8 cellular contexts compared by ENCODE assay signal in genomic region chr17:19317359-19318095, GRCh38. TPM values are rescaled to one million over a fixed set of nuclear protein-coding genes. Genes with fewer than 3 reads are reported as not detected.
DNase-seq lines count a peak whose midpoint lies in the region; ATAC-seq and TF ChIP-seq lines count a peak whose summit lies in the region.

No MANE protein-coding gene starts in this region.

- peaks cover 29% of the 10 kb centered on the region for H3K27me3 ChIP-seq in BLaER1

- peak overlapping the region; percentile 1 for H3K27ac Mint-ChIP-seq in osteocyte (ENCODE audit: unreplicated experiment)
- H3K27ac Mint-ChIP-seq in activated T-helper 1 cell treated with anti-CD3 and anti-CD28 coated beads, Interleukin-12 subunit alpha, Interleukin-12 subunit beta, Interleukin-2, Interleukin-4 antibody, amounts not matched to agents 30 ng/mL and 10 ng/mL and 1 ng/mL, durations not matched to agents 14 hours and 24 hours and 36 hours, result no peak overlapping the region

- in situ Hi-C loops in SK-MEL-5 (cut with HindIII; ENCODE audit: low pct_unique_long_range_greater_than_20kb, low sequenced_read_pairs), result no loop called here

- H3K27ac ChIP-seq in BLaER1, result no peak overlapping the region

- no peak overlapping the region for H3K9ac ChIP-seq in BLaER1

- H3K4me1 ChIP-seq in BLaER1, result peaks cover 42% of the 10 kb centered on the region

- no peaks in the 10 kb centered on the region for H3K9me3 Mint-ChIP-seq in osteocyte (ENCODE audit: unreplicated experiment)
- H3K9me3 Mint-ChIP-seq in activated T-helper 1 cell treated with anti-CD3 and anti-CD28 coated beads, Interleukin-12 subunit alpha, Interleukin-12 subunit beta, Interleukin-2, Interleukin-4 antibody, amounts not matched to agents 30 ng/mL and 10 ng/mL and 1 ng/mL, durations not matched to agents 14 hours and 24 hours and 36 hours, result no peaks in the 10 kb centered on the region

- peak; percentile 79 for DNase-seq in SK-MEL-5 (ENCODE audit: low read depth, low spot score)
- DNase-seq in Right ventricle myocardium superior, result peak; percentile 88
- no peak for DNase-seq in osteocyte (ENCODE audit: extremely low spot score, unreplicated experiment)
- no peak for DNase-seq in activated T-helper 1 cell treated with anti-CD3 and anti-CD28 coated beads, Interleukin-12 subunit alpha, Interleukin-12 subunit beta, Interleukin-2, Interleukin-4 antibody, amounts not matched to agents 30 ng/mL and 10 ng/mL and 1 ng/mL, durations not matched to agents 14 hours and 24 hours and 36 hours (ENCODE audit: low spot score)
- no peak for DNase-seq in NCI-H1105 treated with DMSO at 0.1 percent for 48 hours (lab: John Stamatoyannopoulos, UW)

- no peak overlapping the region for H3K4me3 ChIP-seq in BLaER1

- H3K36me3 Mint-ChIP-seq in osteocyte (ENCODE audit: unreplicated experiment), result peaks cover 10% of the 10 kb centered on the region
- H3K36me3 Mint-ChIP-seq in activated T-helper 1 cell treated with anti-CD3 and anti-CD28 coated beads, Interleukin-12 subunit alpha, Interleukin-12 subunit beta, Interleukin-2, Interleukin-4 antibody, amounts not matched to agents 30 ng/mL and 10 ng/mL and 1 ng/mL, durations not matched to agents 14 hours and 24 hours and 36 hours (ENCODE audit: low read depth), result no peaks in the 10 kb centered on the region

- H3K4me2 ChIP-seq in BLaER1, result peak overlapping the region; percentile 74

- peak; percentile 36 for TF ChIP-seq CTCF in osteocyte (IDR thresholded peaks at IDR 0.05)

- H3K27me3 Mint-ChIP-seq in osteocyte (ENCODE audit: unreplicated experiment), result no peaks in the 10 kb centered on the region
- H3K27me3 Mint-ChIP-seq in activated T-helper 1 cell treated with anti-CD3 and anti-CD28 coated beads, Interleukin-12 subunit alpha, Interleukin-12 subunit beta, Interleukin-2, Interleukin-4 antibody, amounts not matched to agents 30 ng/mL and 10 ng/mL and 1 ng/mL, durations not matched to agents 14 hours and 24 hours and 36 hours (ENCODE audit: insufficient read depth), result peaks cover 2% of the 10 kb centered on the region

- H3K4me3 Mint-ChIP-seq in osteocyte (ENCODE audit: unreplicated experiment), result no peak overlapping the region
- H3K4me3 Mint-ChIP-seq in activated T-helper 1 cell treated with anti-CD3 and anti-CD28 coated beads, Interleukin-12 subunit alpha, Interleukin-12 subunit beta, Interleukin-2, Interleukin-4 antibody, amounts not matched to agents 30 ng/mL and 10 ng/mL and 1 ng/mL, durations not matched to agents 14 hours and 24 hours and 36 hours, result no peak overlapping the region

- no peaks in the 10 kb centered on the region for H3K9me3 ChIP-seq in BLaER1

- ATAC-seq in HG02571 (IDR thresholded peaks at IDR 0.05; ENCODE audit: unreplicated experiment) (peak; percentile 76), Right ventricle myocardium superior (ENCODE audit: poor library complexity) (peak; percentile 92), GM19324 (IDR thresholded peaks at IDR 0.05; ENCODE audit: low FRiP score, unreplicated experiment) (no peak)

- H3K4me1 Mint-ChIP-seq in osteocyte (ENCODE audit: unreplicated experiment), result peaks cover 20% of the 10 kb centered on the region
- no peaks in the 10 kb centered on the region for H3K4me1 Mint-ChIP-seq in activated T-helper 1 cell treated with anti-CD3 and anti-CD28 coated beads, Interleukin-12 subunit alpha, Interleukin-12 subunit beta, Interleukin-2, Interleukin-4 antibody, amounts not matched to agents 30 ng/mL and 10 ng/mL and 1 ng/mL, durations not matched to agents 14 hours and 24 hours and 36 hours (ENCODE audit: low read depth)

- H4K20me1 ChIP-seq in BLaER1, result peaks cover 16% of the 10 kb centered on the region; the same call in 1 of the 2 replicates

- intact Hi-C loops in Right ventricle myocardium superior (cut with DNase I), result no loop called here
- intact Hi-C loops in activated T-helper 1 cell treated with anti-CD3 and anti-CD28 coated beads, Interleukin-12 subunit alpha, Interleukin-12 subunit beta, Interleukin-2, Interleukin-4 antibody, amounts not matched to agents 30 ng/mL and 10 ng/mL and 1 ng/mL, durations not matched to agents 14 hours and 24 hours and 36 hours (cut with micrococcal nuclease), result no loop called here

- no peaks in the 10 kb centered on the region for H3K36me3 ChIP-seq in BLaER1

RNA-seq across cellular contexts. Expression of gene B9D1, which starts 45.0 kb away (rescaled TPM):
- 14.8 and 19.0 TPM in 2 replicates for total RNA-seq in SK-MEL-5 (2014; rRNA removed; shearing (Covaris generic))
- 27.5 and 27.8 TPM in 2 replicates for polyA plus RNA-seq in SK-MEL-5 (2015; cell fraction: cytosol; rRNA removed)
- polyA plus RNA-seq in SK-MEL-5 (2015; cell fraction: nucleus; rRNA removed), result 37.6 and 40.4 TPM in 2 replicates
- 6.8 TPM for total RNA-seq in Right ventricle myocardium superior
- 15.8 and 16.5 TPM in 2 replicates for total RNA-seq in osteocyte
- 4.3 and 5.6 TPM in 2 replicates for total RNA-seq in activated T-helper 1 cell treated with anti-CD3 and anti-CD28 coated beads, Interleukin-12 subunit alpha, Interleukin-12 subunit beta, Interleukin-2, Interleukin-4 antibody, amounts not matched to agents 30 ng/mL and 10 ng/mL and 1 ng/mL, durations not matched to agents 14 hours and 24 hours and 36 hours

Comparison
In these comparisons a context has a peak if more than half of its experiments do, and no peak if none do; other contexts are left out.
1. DNase-seq: peak in SK-MEL-5 (single experiment) and Right ventricle myocardium superior (single experiment); none in osteocyte (single experiment), activated T-helper 1 cell treated with anti-CD3 and anti-CD28 coated beads, Interleukin-12 subunit alpha, Interleukin-12 subunit beta, Interleukin-2, Interleukin-4 antibody, amounts not matched to agents 30 ng/mL and 10 ng/mL and 1 ng/mL, durations not matched to agents 14 hours and 24 hours and 36 hours (single experiment) and NCI-H1105 treated with DMSO at 0.1 percent for 48 hours (single experiment).